Comparison of ENCODE assay signal across 17 cellular contexts in genomic region chr22:49749885-49750510, GRCh38.
DNase-seq lines count a peak whose midpoint lies in the region; ATAC-seq and TF ChIP-seq lines count a peak whose summit lies in the region.
"Had no signal": no experiment of that assay in that cellular context is flagged by ENCODE, and none has a peak within 500 bp of the region (broad histone marks: within the 10 kb centered on the region; RNA-seq: fewer than 3 reads in every experiment).

No MANE protein-coding gene starts in this region.

- H3K9me3 ChIP-seq in right atrium auricular region (peaks cover 0 to 23% of the 10 kb centered on the region in 2 donors), left ventricle myocardium inferior (replicated peaks) (peaks cover 35% of the 10 kb centered on the region), aorta (ENCODE audit: control insufficient read depth, low read length) (peaks cover 3% of the 10 kb centered on the region)

- TF ChIP-seq CTCF in right atrium auricular region (IDR thresholded peaks at IDR 0.05) (no peak), left ventricle myocardium inferior (IDR thresholded peaks at IDR 0.05; ENCODE audit: borderline replicate concordance) (no peak), coronary artery (IDR thresholded peaks at IDR 0.05) (no peak)

- H3K27me3 ChIP-seq in right atrium auricular region, result no peaks in the 10 kb centered on the region
- H3K27me3 ChIP-seq in left ventricle myocardium inferior (ENCODE audit: low read depth), result peaks cover 64% of the 10 kb centered on the region
- no peaks in the 10 kb centered on the region for H3K27me3 ChIP-seq in aorta (ENCODE audit: control insufficient read depth in 1 of 2, insufficient read depth in 2 of 2, low read length in 1 of 2)
- H3K27me3 ChIP-seq: BLaER1 had no signal

- DNase-seq in right atrium auricular region (ENCODE audit: low spot score) (peak; percentile 40), left ventricle myocardium inferior (no peak), coronary artery (ENCODE audit: low spot score) (peak; percentile 66), mesenteric fat pad (ENCODE audit: low spot score) (peak; percentile 77), aorta (peak in 1 of 2 donors; percentile 38), DMS114 treated with DMSO at 0.1 percent for 48 hours (lab: John Stamatoyannopoulos, UW; ENCODE audit: unreplicated experiment) (no peak)
- DNase-seq in stimulated activated CD4-positive, alpha-beta T cell treated with anti-CD3 and anti-CD28 coated beads, Interleukin-4, amount 100 ng/mL, for 24 hours, result no peak
- DNase-seq: CD8-positive, alpha-beta memory T cell; GM23248; KBM-7; MV-4-11; NCI-H1417 treated with DMSO at 0.1 percent for 48 hours; NCI-H1930; NK-92 treated with Interleukin-12 subunit alpha and Interleukin-12 subunit beta, amount 100 ng/mL, for 24 hours; SIG-M5 had no signal

- 89% methylated on average over 24 of the region's 24 CpGs for WGBS in aorta, 2 donors

- H3K4me3 ChIP-seq in right atrium auricular region (no peak overlapping the region), left ventricle myocardium inferior (no peak overlapping the region), coronary artery (no peak overlapping the region), aorta (ENCODE audit: low read length in 2 of 2) (no peak overlapping the region)
- H3K4me3 ChIP-seq: BLaER1, GM23248 had no signal

- intact Hi-C loops in left ventricle myocardium inferior (cut with micrococcal nuclease), result no loop called here
- intact Hi-C loops in aorta (cut with DNase I), result no loop called here

- H3K36me3 ChIP-seq in right atrium auricular region (no peaks in the 10 kb centered on the region), left ventricle myocardium inferior (no peaks in the 10 kb centered on the region), aorta (ENCODE audit: control insufficient read depth in 1 of 2, insufficient read depth in 2 of 2, low read length in 1 of 2) (no peaks in the 10 kb centered on the region)
- H3K36me3 ChIP-seq: BLaER1 had no signal

- H3K4me1 ChIP-seq in right atrium auricular region, result no peaks in the 10 kb centered on the region
- H3K4me1 ChIP-seq in left ventricle myocardium inferior, result no peaks in the 10 kb centered on the region
- H3K4me1 ChIP-seq in aorta (ENCODE audit: control insufficient read depth in 1 of 2, insufficient read depth in 2 of 2, low read length in 2 of 2), result no peaks in the 10 kb centered on the region

- H3K27ac ChIP-seq in right atrium auricular region (no peak overlapping the region), left ventricle myocardium inferior (replicated peaks) (no peak overlapping the region), coronary artery (no peak overlapping the region), aorta (ENCODE audit: low read depth in 1 of 2, low read length in 2 of 2) (no peak overlapping the region)
- H3K27ac ChIP-seq: BLaER1, GM23248 had no signal

- ATAC-seq in aorta (ENCODE audit: low FRiP score) (peak; percentile 30), HG02840 (IDR thresholded peaks at IDR 0.05; ENCODE audit: low FRiP score, unreplicated experiment) (no peak)

Comparison
In these comparisons a context has a peak if more than half of its experiments do, and no peak if none do; other contexts are left out.
1. DNase-seq: peak in right atrium auricular region (single experiment), coronary artery (single experiment) and mesenteric fat pad (single experiment); none in left ventricle myocardium inferior (single experiment), stimulated activated CD4-positive, alpha-beta T cell treated with anti-CD3 and anti-CD28 coated beads, Interleukin-4, amount 100 ng/mL, for 24 hours (single experiment) and DMS114 treated with DMSO at 0.1 percent for 48 hours (single experiment).